ENCODE assay signal across 22 cellular contexts in the genomic region with DNA sequence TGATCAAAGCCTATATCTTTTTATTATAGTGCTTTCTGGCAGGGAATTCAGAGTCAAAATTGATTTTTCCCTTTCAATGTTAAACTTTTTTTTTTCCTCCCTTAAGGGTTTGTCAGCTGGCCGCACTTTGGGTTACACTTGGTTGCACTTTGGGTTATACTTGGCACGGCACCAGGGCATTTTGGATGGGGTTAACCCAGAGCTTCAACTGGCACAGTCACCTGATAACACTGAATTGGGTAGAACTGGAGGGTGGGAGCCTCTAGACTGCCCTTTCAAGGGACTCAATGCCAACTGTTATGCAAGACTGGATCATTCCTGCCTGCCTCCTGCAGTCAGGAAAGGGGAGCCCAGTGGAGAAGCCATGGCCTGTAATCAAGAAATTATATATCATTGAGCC.
"Had no signal": no experiment of that assay in that cellular context is flagged by ENCODE, and none has a peak within 500 bp of the region (broad histone marks: within the 10 kb centered on the region; RNA-seq: fewer than 3 reads in every experiment).

No MANE protein-coding gene starts in this region.

- H3K4me1 ChIP-seq: esophagus muscularis mucosa, gastroesophageal sphincter, heart right ventricle, prostate gland, suprapubic skin had no signal

- H3K27me3 ChIP-seq: cardiac muscle cell, gastroesophageal sphincter, suprapubic skin had no signal

- H3K9me3 ChIP-seq: prostate gland, suprapubic skin had no signal

- DNase-seq: activated B cell treated with CpG ODN at 0.5 μM for 24 hours; activated CD4-positive, alpha-beta memory T cell treated with anti-CD3 and anti-CD28 coated beads, Interleukin-2, amount 10 ng/mL, durations not matched to agents 7 days and 5 days; activated CD4-positive, alpha-beta T cell treated with anti-CD3 and anti-CD28 coated beads for 48 hours; activated CD8-positive, alpha-beta memory T cell treated with anti-CD3 and anti-CD28 coated beads, Interleukin-2, amount 10 ng/mL, durations not matched to agents 7 days and 5 days; activated naive CD4-positive, alpha-beta T cell; activated naive CD8-positive, alpha-beta T cell treated with anti-CD3 and anti-CD28 coated beads, Interleukin-2, amount 10 ng/mL, durations not matched to agents 7 days and 5 days; amygdala; effector CD8-positive, alpha-beta T cell; heart right ventricle; kidney glomerular epithelial cell; mesenchymal stem cell; naive thymus-derived CD8-positive, alpha-beta T cell; right cardiac atrium; small intestine; stimulated activated CD4-positive, alpha-beta T cell treated with anti-CD3 and anti-CD28 coated beads, Interleukin-15, amount 100 ng/mL, for 24 hours; stimulated activated CD4-positive, alpha-beta T cell treated with anti-CD3 and anti-CD28 coated beads, Interleukin-2, amount 100 ng/mL, for 48 hours; stimulated activated naive CD8-positive, alpha-beta T cell treated with anti-CD3 and anti-CD28 coated beads, Interleukin-15, amount 100 ng/mL, for 72 hours had no signal

- H3K36me3 ChIP-seq: cardiac muscle cell, esophagus muscularis mucosa, gastroesophageal sphincter, heart right ventricle, prostate gland, suprapubic skin had no signal

- ATAC-seq: activated CD8-positive, alpha-beta memory T cell treated with anti-CD3 and anti-CD28 coated beads, Interleukin-2, amount 10 ng/mL, durations not matched to agents 7 days and 5 days; gastroesophageal sphincter; heart right ventricle; naive thymus-derived CD8-positive, alpha-beta T cell; stimulated activated naive CD8-positive, alpha-beta T cell treated with anti-CD3 and anti-CD28 coated beads, Interleukin-15, amount 100 ng/mL, for 72 hours had no signal

- H3K27ac ChIP-seq: cardiac muscle cell, esophagus muscularis mucosa, gastroesophageal sphincter, heart right ventricle, prostate gland, suprapubic skin had no signal

- H3K4me3 ChIP-seq: cardiac muscle cell, esophagus muscularis mucosa, gastroesophageal sphincter, heart right ventricle, prostate gland, suprapubic skin had no signal
